Comparison of ENCODE assay signal across 24 cellular contexts in genomic region chr4:120699354-120699753, GRCh38.
"Had no signal": no experiment of that assay in that cellular context is flagged by ENCODE, and none has a peak within 500 bp of the region (broad histone marks: within the 10 kb centered on the region; RNA-seq: fewer than 3 reads in every experiment).

No MANE protein-coding gene starts in this region.

- H3K27me3 ChIP-seq: ascending aorta, cardiac muscle cell, Peyer's patch had no signal

- H3K4me3 ChIP-seq: ascending aorta, cardiac muscle cell, K562, Peyer's patch had no signal

- DNase-seq: activated CD4-positive, alpha-beta T cell treated with anti-CD3 and anti-CD28 coated beads, Interleukin-2, amount 10 ng/mL, durations not matched to agents 24 days and 14 days; activated CD4-positive, alpha-beta T cell treated with anti-CD3 and anti-CD28 coated beads, Interleukin-2, amount 50 U/mL, for 4 hours; activated CD8-positive, alpha-beta T cell treated with anti-CD3 and anti-CD28 coated beads for 36 hours; activated effector memory CD4-positive, alpha-beta T cell treated with anti-CD3 and anti-CD28 coated beads, Interleukin-2, amount 50 U/mL, for 16 hours; activated naive CD4-positive, alpha-beta T cell; activated naive CD8-positive, alpha-beta T cell treated with anti-CD3 and anti-CD28 coated beads, Interleukin-2, amount 10 ng/mL, durations not matched to agents 7 days and 5 days; activated T-cell treated with anti-CD3 and anti-CD28 coated beads, Interleukin-2, amount 50 U/mL, for 1 hour; activated T-cell treated with anti-CD3 and anti-CD28 coated beads, Interleukin-2, amount 50 U/mL, for 72 hours; amygdala; NCI-H1105 treated with DMSO at 0.1 percent for 48 hours; NCI-H1436; NCI-H1694; NCI-H1930; NCI-H2081 treated with DMSO at 0.1 percent for 48 hours; NCI-H345; NCI-H524 treated with DMSO at 0.1 percent for 48 hours; PC-3; Peyer's patch; RPMI8226; T1000 had no signal

- H3K36me3 ChIP-seq: ascending aorta, cardiac muscle cell, Peyer's patch had no signal

- H3K9me3 ChIP-seq: ascending aorta, Peyer's patch had no signal

- H3K27ac ChIP-seq: ascending aorta, cardiac muscle cell, Peyer's patch had no signal

- FAIRE-seq: K562 had no signal

- H3K4me1 ChIP-seq: ascending aorta had no signal

- ATAC-seq: activated CD8-positive, alpha-beta T cell treated with anti-CD3 and anti-CD28 coated beads for 36 hours; activated T-cell treated with anti-CD3 and anti-CD28 coated beads, Interleukin-2, amount 50 U/mL, for 72 hours; activated T-helper 17 cell treated with anti-CD3 and anti-CD28 coated beads, Interleukin-2, amount 50 U/mL, for 72 hours; K562; PC-3 had no signal
